Comparison of ENCODE assay signal across 12 cellular contexts in genomic region chr4:141028024-141028529, GRCh38.
A peak's percentile ranks its signal among the peaks of the same experiment; 100 is the strongest.
DNase-seq lines count a peak whose midpoint lies in the region; ATAC-seq and TF ChIP-seq lines count a peak whose summit lies in the region.
"Had no signal": no experiment of that assay in that cellular context is flagged by ENCODE, and none has a peak within 500 bp of the region (broad histone marks: within the 10 kb centered on the region; RNA-seq: fewer than 3 reads in every experiment).

No MANE protein-coding gene starts in this region.

- TF ChIP-seq CTCF in AG09309 (IDR thresholded peaks at IDR 0.05; ENCODE audit: control insufficient read depth, insufficient read depth, low read depth, low read length, missing control alignments) (no peak), VCaP (conservative IDR thresholded peaks at IDR 0.05) (no peak), left ventricle myocardium inferior (IDR thresholded peaks at IDR 0.05; ENCODE audit: borderline replicate concordance) (no peak), stomach (IDR thresholded peaks at IDR 0.05) (no peak), natural killer cell (IDR thresholded peaks at IDR 0.05) (no peak)

- no peak for TF ChIP-seq EP300 in Ishikawa (IDR thresholded peaks at IDR 0.05; ENCODE audit: borderline replicate concordance)
- TF ChIP-seq EP300 in stomach (IDR thresholded peaks at IDR 0.05), result no peak

- H3K36me3 Mint-ChIP-seq in natural killer cell, result no peaks in the 10 kb centered on the region
- H3K36me3 Mint-ChIP-seq: CD14-positive monocyte had no signal

- H3K27ac ChIP-seq in VCaP, result peak overlapping the region; percentile 59
- H3K27ac ChIP-seq in left ventricle myocardium inferior (replicated peaks), result peak overlapping the region; percentile 73
- H3K27ac ChIP-seq in stomach, result peak overlapping the region in 2 of 5 donors; percentile 32 to 63

- no peak for TF ChIP-seq RAD21 in Ishikawa (IDR thresholded peaks at IDR 0.05; ENCODE audit: low read depth)

- H3K4me1 Mint-ChIP-seq in natural killer cell, result no peaks in the 10 kb centered on the region
- H3K4me1 Mint-ChIP-seq: CD14-positive monocyte; central memory CD8-positive, alpha-beta T cell had no signal

- H3K4me3 ChIP-seq in AG09309 (ENCODE audit: control insufficient read depth, low read depth, low read length) (no peak overlapping the region), left ventricle myocardium inferior (no peak overlapping the region), stomach (no peak overlapping the region)

- no peak overlapping the region for H3K4me3 Mint-ChIP-seq in natural killer cell
- H3K4me3 Mint-ChIP-seq: CD14-positive monocyte; central memory CD8-positive, alpha-beta T cell had no signal

- intact Hi-C loops in left ventricle myocardium inferior (cut with micrococcal nuclease), result no loop called here
- intact Hi-C loops in stomach (cut with DNase I; ENCODE audit: low total_unique reads), result no loop called here
- intact Hi-C loops in natural killer cell (cut with micrococcal nuclease), result no loop called here

- no peak for ATAC-seq in GM18519 (IDR thresholded peaks at IDR 0.05; ENCODE audit: low FRiP score, unreplicated experiment)
- no peak for ATAC-seq in natural killer cell

- H3K9me3 ChIP-seq in left ventricle myocardium inferior (replicated peaks) (no peaks in the 10 kb centered on the region), stomach (no peaks in the 10 kb centered on the region)

- H3K36me3 ChIP-seq in left ventricle myocardium inferior (no peaks in the 10 kb centered on the region), stomach (no peaks in the 10 kb centered on the region)

- H3K27me3 ChIP-seq in left ventricle myocardium inferior (ENCODE audit: low read depth), result no peaks in the 10 kb centered on the region
- no peaks in the 10 kb centered on the region for H3K27me3 ChIP-seq in stomach

- TF ChIP-seq POLR2A in stomach (IDR thresholded peaks at IDR 0.05), result no peak

- no peaks in the 10 kb centered on the region for H3K27me3 Mint-ChIP-seq in natural killer cell (ENCODE audit: low read depth in 2 of 2)
- H3K27me3 Mint-ChIP-seq: central memory CD8-positive, alpha-beta T cell had no signal

- peaks cover 3 to 7% of the 10 kb centered on the region in 2 donors for H3K9me3 Mint-ChIP-seq in natural killer cell
- H3K9me3 Mint-ChIP-seq: central memory CD8-positive, alpha-beta T cell had no signal

- DNase-seq in AG09309 (ENCODE audit: low read depth) (peak; percentile 94), left ventricle myocardium inferior (no peak), stomach (no peak), amygdala (lab: John Stamatoyannopoulos, UW) (no peak), natural killer cell (no peak)
- DNase-seq: NCI-H2227 treated with DMSO at 0.1 percent for 48 hours, T-helper 1 cell had no signal

- 45 to 60% (median 57%) methylated on average over 2 of the region's 2 CpGs for WGBS in stomach, 5 donors

- H3K27ac Mint-ChIP-seq in natural killer cell, result no peak overlapping the region
- H3K27ac Mint-ChIP-seq: CD14-positive monocyte had no signal

- peaks cover 30% of the 10 kb centered on the region for H3K4me1 ChIP-seq in left ventricle myocardium inferior
- peaks cover 0 to 10% (median 3%) of the 10 kb centered on the region in 4 donors for H3K4me1 ChIP-seq in stomach

TF ChIP-seq in Ishikawa, 13 proteins besides CTCF, POLR2A, EP300 and RAD21:
- peak; percentile 41; the same call in 1 of the 2 replicates for TF ChIP-seq NFIC (IDR thresholded peaks at IDR 0.05)
- TF ChIP-seq FOXM1 (IDR thresholded peaks at IDR 0.05; ENCODE audit: borderline replicate concordance, low read depth), result no peak
